In genomic region chr19:12680034-12680433, GRCh38 we compare ENCODE assay signal across 1 cellular context.
TF ChIP-seq lines count a peak whose summit lies in the region.

No MANE protein-coding gene starts in this region.

TF ChIP-seq in HCT116, 20 proteins besides CTCF, POLR2A, EP300 and RAD21:
- no peak for TF ChIP-seq YY1 (IDR thresholded peaks at IDR 0.05; ENCODE audit: extremely low read depth, insufficient replicate concordance, low read depth, low read length)
- no peak for TF ChIP-seq ZBTB33 (IDR thresholded peaks at IDR 0.05; ENCODE audit: extremely low read depth, insufficient replicate concordance, low read length)
- no peak for TF ChIP-seq POLR2AphosphoS5 (IDR thresholded peaks at IDR 0.05; ENCODE audit: low read depth, low read length)
- no peak for TF ChIP-seq SIN3A (IDR thresholded peaks at IDR 0.05; ENCODE audit: low read depth)
- TF ChIP-seq MAX (IDR thresholded peaks at IDR 0.05): no peak
- TF ChIP-seq TCF7L2 (IDR thresholded peaks at IDR 0.05; ENCODE audit: borderline replicate concordance, extremely low read depth, insufficient read depth, insufficient read length): no peak
- TF ChIP-seq EGR1 (IDR thresholded peaks at IDR 0.05; ENCODE audit: low read depth): no peak
- TF ChIP-seq ELF1 (IDR thresholded peaks at IDR 0.05; ENCODE audit: borderline replicate concordance, low read depth): no peak
- TF ChIP-seq JUND (IDR thresholded peaks at IDR 0.05): no peak
- no peak for TF ChIP-seq EZH2phosphoT487 (IDR thresholded peaks at IDR 0.05; ENCODE audit: borderline replicate concordance)
